16 cellular contexts compared by ENCODE assay signal in genomic region chr10:29643785-29644501, GRCh38. TPM values are rescaled to one million over a fixed set of nuclear protein-coding genes. Genes with fewer than 3 reads are reported as not detected.
DNase-seq lines count a peak whose midpoint lies in the region; ATAC-seq, FAIRE-seq and TF ChIP-seq lines count a peak whose summit lies in the region.
"Had no signal": no experiment of that assay in that cellular context is flagged by ENCODE, and none has a peak within 500 bp of the region (broad histone marks: within the 10 kb centered on the region; RNA-seq: fewer than 3 reads in every experiment).

No MANE protein-coding gene starts in this region.

- no peak overlapping the region for H2AFZ ChIP-seq in astrocyte (ENCODE audit: low read depth, low read length)
- H2AFZ ChIP-seq in osteoblast (ENCODE audit: low read length), result no peak overlapping the region

- H4K20me1 ChIP-seq in astrocyte (ENCODE audit: insufficient read depth, low read length) (peaks cover 42% of the 10 kb centered on the region), osteoblast (ENCODE audit: insufficient read depth, low read length) (no peaks in the 10 kb centered on the region)

- intact Hi-C loops in CD4-positive, alpha-beta T cell (cut with DNase I, micrococcal nuclease), result no loop called here

- H3K4me3 Mint-ChIP-seq in astrocyte (ENCODE audit: unreplicated experiment), result no peak overlapping the region
- no peak overlapping the region for H3K4me3 Mint-ChIP-seq in type B pancreatic cell
- H3K4me3 Mint-ChIP-seq in CD4-positive, alpha-beta T cell, result no peak overlapping the region
- H3K4me3 Mint-ChIP-seq: activated T-helper 17 cell treated with anti-CD3 and anti-CD28 coated beads, Interleukin-2, amount 50 U/mL, for 72 hours; CD4-positive, CD25-positive, alpha-beta regulatory T cell had no signal

- peaks cover 30% of the 10 kb centered on the region for H3K79me2 ChIP-seq in astrocyte (ENCODE audit: insufficient read depth, low read length)
- peaks cover 41% of the 10 kb centered on the region for H3K79me2 ChIP-seq in osteoblast (ENCODE audit: insufficient read depth, low read length)

- POLR2A ChIA-PET in CD4-positive, alpha-beta T cell (lab: Charles Lee), result interaction anchor here (1.7 kb wide), 1 partner anchor 14 kb away, joined by 4 read pairs; no protein-coding TSS in a partner anchor
- POLR2A ChIA-PET in GM10248 (lab: Yijun Ruan, JAX), result no interaction called here

- TF ChIP-seq CTCF in astrocyte (IDR thresholded peaks at IDR 0.05; ENCODE audit: insufficient read depth, low read depth, low read length), result no peak
- no peak for TF ChIP-seq CTCF in cardiac muscle cell (IDR thresholded peaks at IDR 0.05; ENCODE audit: low read depth, low read length)
- TF ChIP-seq CTCF in osteoblast (IDR thresholded peaks at IDR 0.05; ENCODE audit: extremely low read depth, low read depth, low read length), result no peak
- no peak for TF ChIP-seq CTCF in type B pancreatic cell (conservative IDR thresholded peaks at IDR 0.05)
- TF ChIP-seq CTCF in CD4-positive, alpha-beta T cell (IDR thresholded peaks at IDR 0.05), result no peak
- no peak for TF ChIP-seq CTCF in GM10248 (IDR thresholded peaks at IDR 0.05; ENCODE audit: control extremely low read depth, extremely low read depth, low read depth, missing control alignments)

- no peak overlapping the region for H3K9ac ChIP-seq in astrocyte (ENCODE audit: low read length)

- H3K36me3 ChIP-seq in astrocyte (ENCODE audit: insufficient read depth, low read length) (peaks cover 2% of the 10 kb centered on the region), cardiac muscle cell (no peaks in the 10 kb centered on the region), osteoblast (ENCODE audit: insufficient read depth, low read length) (no peaks in the 10 kb centered on the region)

- H3K4me1 Mint-ChIP-seq in astrocyte (ENCODE audit: low read depth, unreplicated experiment), result peaks cover 53% of the 10 kb centered on the region
- peaks cover 65% of the 10 kb centered on the region for H3K4me1 Mint-ChIP-seq in type B pancreatic cell (ENCODE audit: unreplicated experiment)
- H3K4me1 Mint-ChIP-seq in CD4-positive, alpha-beta T cell (ENCODE audit: low read depth), result peaks cover 48% of the 10 kb centered on the region

- H3K4me1 ChIP-seq in astrocyte (ENCODE audit: insufficient read depth, low read length) (peaks cover 47% of the 10 kb centered on the region), cardiac muscle cell (ENCODE audit: low read depth) (peaks cover 43% of the 10 kb centered on the region), osteoblast (ENCODE audit: insufficient read depth, low read length) (peaks cover 55% of the 10 kb centered on the region)

- CTCF ChIA-PET in CD4-positive, alpha-beta T cell (lab: Charles Lee), result no interaction called here
- CTCF ChIA-PET in GM10248 (lab: Yijun Ruan, JAX), result interaction anchor here (1.4 to 2.1 kb wide), 2 partner anchors 12 to 29 kb away, joined by 3 to 5 read pairs; no protein-coding TSS in a partner anchor

- H3K4me3 ChIP-seq in astrocyte (ENCODE audit: insufficient read depth, low read depth, low read length), result no peak overlapping the region
- no peak overlapping the region for H3K4me3 ChIP-seq in cardiac muscle cell
- no peak overlapping the region for H3K4me3 ChIP-seq in osteoblast (ENCODE audit: insufficient read depth, low read length)
- H3K4me3 ChIP-seq: GM12878 had no signal

- H3K9me3 Mint-ChIP-seq in astrocyte (ENCODE audit: unreplicated experiment) (peaks cover 5% of the 10 kb centered on the region), type B pancreatic cell (no peaks in the 10 kb centered on the region)
- no peaks in the 10 kb centered on the region for H3K9me3 Mint-ChIP-seq in CD4-positive, alpha-beta T cell
- H3K9me3 Mint-ChIP-seq: activated T-helper 17 cell treated with anti-CD3 and anti-CD28 coated beads, Interleukin-2, amount 50 U/mL, for 72 hours; CD4-positive, CD25-positive, alpha-beta regulatory T cell had no signal

- H3K36me3 Mint-ChIP-seq in astrocyte (ENCODE audit: low read depth, unreplicated experiment) (peaks cover 10% of the 10 kb centered on the region), type B pancreatic cell (peaks cover 31% of the 10 kb centered on the region)
- peaks cover 4% of the 10 kb centered on the region for H3K36me3 Mint-ChIP-seq in CD4-positive, alpha-beta T cell (ENCODE audit: low read depth)

- H3K9me3 ChIP-seq in astrocyte (ENCODE audit: insufficient read depth, low read depth, low read length) (no peaks in the 10 kb centered on the region), cardiac muscle cell (ENCODE audit: low read depth) (no peaks in the 10 kb centered on the region), osteoblast (ENCODE audit: low read depth, low read length) (no peaks in the 10 kb centered on the region)
- no peaks in the 10 kb centered on the region for H3K9me3 ChIP-seq in CD4-positive, alpha-beta T cell (ENCODE audit: control insufficient read depth, low read length)

- no peak for ATAC-seq in HG03039 (IDR thresholded peaks at IDR 0.05; ENCODE audit: unreplicated experiment)
- no peak for ATAC-seq in CD4-positive, alpha-beta T cell (ENCODE audit: poor library complexity)
- ATAC-seq: activated T-helper 17 cell treated with anti-CD3 and anti-CD28 coated beads, Interleukin-2, amount 50 U/mL, for 72 hours had no signal

- H3K27ac Mint-ChIP-seq in astrocyte (ENCODE audit: unreplicated experiment) (peak overlapping the region; percentile 75), type B pancreatic cell (peak overlapping the region; percentile 22)
- H3K27ac Mint-ChIP-seq in CD4-positive, alpha-beta T cell, result no peak overlapping the region
- H3K27ac Mint-ChIP-seq: CD4-positive, CD25-positive, alpha-beta regulatory T cell had no signal

- H3K27me3 Mint-ChIP-seq in astrocyte (ENCODE audit: low read depth, unreplicated experiment) (no peaks in the 10 kb centered on the region), type B pancreatic cell (no peaks in the 10 kb centered on the region)
- no peaks in the 10 kb centered on the region for H3K27me3 Mint-ChIP-seq in CD4-positive, alpha-beta T cell
- H3K27me3 Mint-ChIP-seq: activated T-helper 17 cell treated with anti-CD3 and anti-CD28 coated beads, Interleukin-2, amount 50 U/mL, for 72 hours; brain; CD4-positive, CD25-positive, alpha-beta regulatory T cell had no signal

- H3K27ac ChIP-seq in astrocyte (ENCODE audit: low read depth, low read length), result no peak overlapping the region
- peak overlapping the region; percentile 62 for H3K27ac ChIP-seq in cardiac muscle cell
- H3K27ac ChIP-seq in osteoblast (ENCODE audit: low read depth, low read length), result peak overlapping the region; percentile 65
- H3K27ac ChIP-seq in CD4-positive, alpha-beta T cell (ENCODE audit: low read depth, low read length), result no peak overlapping the region

- FAIRE-seq in astrocyte (lab: Jason Lieb, UNC), result no peak
- FAIRE-seq: GM12878 had no signal

- no peak overlapping the region for H3K4me2 ChIP-seq in astrocyte (ENCODE audit: low read length)
- no peak overlapping the region for H3K4me2 ChIP-seq in osteoblast (ENCODE audit: insufficient read depth, low read length)

- DNase-seq in astrocyte (ENCODE audit: low read depth) (peak; percentile 40), cardiac muscle cell (ENCODE audit: low read depth in 1 of 2, low spot score in 1 of 2) (no peak), osteoblast (ENCODE audit: insufficient read length, low spot score, missing footprints) (peak; percentile 22), type B pancreatic cell (ENCODE audit: extremely low spot score, unreplicated experiment) (no peak), GM10248 (ENCODE audit: extremely low spot score) (no peak)
- DNase-seq in CD4-positive, alpha-beta T cell, result no peak
- DNase-seq: activated CD4-positive, alpha-beta T cell treated with anti-CD3 and anti-CD28 coated beads, Interleukin-2, amount 50 U/mL, for 4 hours; CD4-positive, CD25-positive, alpha-beta regulatory T cell; hippocampal formation; Kasumi-1; NCI-H2029 treated with DMSO at 0.1 percent for 48 hours; stimulated activated CD4-positive, alpha-beta T cell treated with anti-CD3 and anti-CD28 coated beads, Interleukin-4, amount 100 ng/mL, for 1 hour had no signal

- H3K27me3 ChIP-seq in astrocyte (ENCODE audit: insufficient read depth, low read length), result no peaks in the 10 kb centered on the region
- H3K27me3 ChIP-seq in cardiac muscle cell, result no peaks in the 10 kb centered on the region
- no peaks in the 10 kb centered on the region for H3K27me3 ChIP-seq in osteoblast (ENCODE audit: insufficient read depth, low read length)
- H3K27me3 ChIP-seq in CD4-positive, alpha-beta T cell (ENCODE audit: control insufficient read depth, insufficient read depth, low read length), result no peaks in the 10 kb centered on the region

RNA-seq across cellular contexts. Expression of gene SVIL, which starts 9.2 kb away (rescaled TPM):
- total RNA-seq in astrocyte (70.4 and 73.3 TPM in 2 replicates), cardiac muscle cell (244 and 412 TPM in 2 replicates), osteoblast (36.9 and 122 TPM in 2 replicates), type B pancreatic cell (ENCODE audit: low replicate concordance) (171 and 195 TPM in 2 replicates)
- 252 and 258 TPM in 2 replicates for polyA plus RNA-seq in cardiac muscle cell
- 10 to 100 TPM; 38.5 to 40.3 TPM for total RNA-seq in CD4-positive, alpha-beta T cell

Comparison
In these comparisons a context has a peak if more than half of its experiments do, and no peak if none do; other contexts are left out.
1. DNase-seq: peak in astrocyte (single experiment) and osteoblast (single experiment); none in cardiac muscle cell (0 of 2), type B pancreatic cell (single experiment), CD4-positive, alpha-beta T cell (0 of 10) and GM10248 (single experiment).
2. H3K27ac ChIP-seq: peak in cardiac muscle cell (single experiment) and osteoblast (single experiment); none in astrocyte (single experiment) and CD4-positive, alpha-beta T cell (single experiment).